In the genomic region with DNA sequence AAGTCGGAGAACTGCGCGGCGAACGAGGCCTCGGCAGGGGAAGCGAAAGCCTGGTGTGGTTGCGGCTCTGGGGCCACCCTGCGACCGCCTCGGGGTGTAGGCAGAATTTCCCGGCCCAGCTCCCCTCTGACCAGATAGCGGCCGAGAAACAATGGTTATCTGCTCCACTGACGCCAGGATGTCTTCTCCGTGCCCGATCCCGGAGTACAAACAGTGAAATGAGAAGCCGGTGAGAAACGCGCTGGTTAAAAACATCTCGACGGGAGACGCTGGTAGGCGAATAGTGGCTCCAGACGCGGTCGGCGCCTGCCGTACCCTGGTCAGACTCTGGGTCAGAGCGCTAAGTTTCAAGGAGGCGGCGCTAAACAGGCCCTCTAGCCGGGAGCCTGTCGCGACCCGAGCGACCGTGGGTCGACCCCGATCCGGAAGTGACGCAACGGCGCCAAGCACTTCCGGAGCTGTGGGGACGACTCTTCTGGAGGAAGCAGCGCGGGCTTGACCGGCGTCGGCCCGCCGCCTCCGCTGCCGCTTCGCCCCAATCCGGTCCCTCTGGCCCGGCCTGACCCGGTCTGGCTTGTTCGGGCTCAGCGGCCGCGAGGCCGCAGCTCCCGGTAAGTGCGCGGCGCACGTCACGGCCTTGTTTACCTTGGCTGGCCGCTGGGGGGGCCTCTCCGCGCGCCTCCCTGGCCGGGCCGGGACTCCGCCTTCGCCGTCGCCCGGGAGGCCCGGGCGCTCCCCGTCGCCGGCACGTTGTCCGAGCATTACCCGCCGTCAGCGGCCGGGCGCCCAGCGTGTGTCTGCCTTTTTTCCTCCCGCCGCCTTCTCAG, we compare ENCODE assay signal across 8 cellular contexts. TPM values are rescaled to one million over a fixed set of nuclear protein-coding genes. Genes with fewer than 3 reads are reported as not detected.
DNase-seq lines count a peak whose midpoint lies in the region; ATAC-seq and TF ChIP-seq lines count a peak whose summit lies in the region.

ARIH2 (plus strand) TSS at position 455 of the 827 bp plus-strand sequence. CDS start 8,717 bp downstream, outside the sequence.

- under 1% methylated on average over 97 of the region's 97 CpGs for WGBS in liver

- H3K9ac ChIP-seq in BLaER1 (peak within 1 kb of the TSS; percentile 93), liver (ENCODE audit: low read depth in 1 of 2, low read length in 2 of 2) (peak within 1 kb of the TSS; percentile 68 to 86)

- peak; percentile 80 for ATAC-seq in HG03432 (IDR thresholded peaks at IDR 0.05; ENCODE audit: unreplicated experiment)

- H3K4me3 ChIP-seq in BLaER1 = peak within 1 kb of the TSS; percentile 93
- peak within 1 kb of the TSS; percentile 94 to 98 (median 96) for H3K4me3 ChIP-seq in liver (ENCODE audit: low read depth in 1 of 3, low read length in 3 of 3)

- H3K36me3 ChIP-seq in BLaER1 (peaks cover 21% of the 10 kb centered on the region), liver (ENCODE audit: control insufficient read depth in 4 of 4, insufficient read depth in 3 of 4, low read depth in 1 of 4, low read length in 3 of 4) (peaks cover 0 to 4% (median 0%) of the 10 kb centered on the region in 4 donors)

- peak; percentile 87 for TF ChIP-seq POLR2A in GM19099 (IDR thresholded peaks at IDR 0.05; ENCODE audit: extremely low read depth, insufficient read length, low read depth)

- peaks cover 49% of the 10 kb centered on the region for H4K20me1 ChIP-seq in BLaER1

- no peaks in the 10 kb centered on the region for H3K9me3 ChIP-seq in BLaER1
- H3K9me3 ChIP-seq in liver (ENCODE audit: control insufficient read depth in 4 of 4, low read length in 3 of 4) = no peaks in the 10 kb centered on the region

- peak; percentile 36 to 42 for TF ChIP-seq RAD21 in liver (IDR thresholded peaks at IDR 0.05)

- peaks cover 31% of the 10 kb centered on the region for H3K4me1 ChIP-seq in BLaER1
- H3K4me1 ChIP-seq in liver (ENCODE audit: control insufficient read depth in 4 of 4, insufficient read depth in 4 of 4, low read length in 3 of 4) = peaks cover 2 to 13% (median 9%) of the 10 kb centered on the region in 4 donors

- peak; percentile 17 for TF ChIP-seq CTCF in liver (IDR thresholded peaks at IDR 0.05; ENCODE audit: low read depth, low read length, missing input control)

- peak within 1 kb of the TSS; percentile 86 for H3K4me2 ChIP-seq in BLaER1

- H3K27ac ChIP-seq in BLaER1 (peak within 1 kb of the TSS; percentile 96), liver (ENCODE audit: low read depth in 1 of 2, low read length in 2 of 2) (peak within 1 kb of the TSS; percentile 94 to 95)

- no peaks in the 10 kb centered on the region for H3K27me3 ChIP-seq in BLaER1
- no peaks in the 10 kb centered on the region for H3K27me3 ChIP-seq in liver (ENCODE audit: control insufficient read depth in 4 of 4, insufficient read depth in 4 of 4, low read length in 3 of 4)

- DNase-seq in NCI-H748 treated with DMSO at 0.1 percent for 48 hours (lab: John Stamatoyannopoulos, UW) = peak; percentile 50
- peak; percentile 71 to 72 for DNase-seq in activated CD4-positive, alpha-beta T cell treated with anti-CD3 and anti-CD28 coated beads, Interleukin-2, amount 50 U/mL, for 4 hours
- peak; percentile 86 to 96 for DNase-seq in dermis microvascular lymphatic vessel endothelial cell (ENCODE audit: low read depth in 2 of 2)
- peak; percentile 82 to 83 for DNase-seq in stimulated activated CD4-positive, alpha-beta T cell treated with anti-CD3 and anti-CD28 coated beads, Interleukin-4, amount 100 ng/mL, for 4 hours

TF ChIP-seq in liver, 16 proteins besides CTCF, POLR2A, EP300 and RAD21:
- TF ChIP-seq SP1 (IDR thresholded peaks at IDR 0.05) (peak; percentile 64), ZBTB33 (IDR thresholded peaks at IDR 0.05) (no peak), ATF3 (IDR thresholded peaks at IDR 0.05) (no peak), HNF4G (IDR thresholded peaks at IDR 0.05) (no peak), GABPA (IDR thresholded peaks at IDR 0.05 in 1 of 2, conservative IDR thresholded peaks at IDR 0.05 in 1 of 2) (peak; percentile 88 to 95), HNF4A (conservative IDR thresholded peaks at IDR 0.05) (peak; percentile 55 to 57), EGR1 (IDR thresholded peaks at IDR 0.05; ENCODE audit: low read depth in 2 of 2) (no peak), FOXA1 (IDR thresholded peaks at IDR 0.05) (no peak), REST (IDR thresholded peaks at IDR 0.05) (no peak), JUND (IDR thresholded peaks at IDR 0.05) (peak; percentile 33 to 37), FOXA2 (IDR thresholded peaks at IDR 0.05) (no peak), YY1 (IDR thresholded peaks at IDR 0.05) (peak; percentile 42), NR2F2 (IDR thresholded peaks at IDR 0.05) (peak; percentile 88), MAX (IDR thresholded peaks at IDR 0.05) (no peak), RXRA (IDR thresholded peaks at IDR 0.05) (peak; percentile 76 to 86), TAF1 (conservative IDR thresholded peaks at IDR 0.05) (peak; percentile 86)
TF ChIP-seq in liver: peak in this region for 8.

RNA-seq across cellular contexts. Expression of gene ARIH2, which starts in this region (rescaled TPM):
- total RNA-seq in dermis microvascular lymphatic vessel endothelial cell (54.7 and 74.6 TPM in 2 replicates), liver (10 to 100 TPM; 36.2 to 63.5 TPM)
- 10 to 100 TPM; 24.8 to 25.9 TPM for polyA plus RNA-seq in liver

Comparison
In these comparisons a context has a peak if more than half of its experiments do, and no peak if none do; other contexts are left out.
1. Peak in every context shown above with its lines: DNase-seq, ATAC-seq, H3K4me3 ChIP-seq and H3K27ac ChIP-seq.